2 cellular contexts compared by ENCODE assay signal in genomic region chr22:40405178-40406062, GRCh38.
TF ChIP-seq lines count a peak whose summit lies in the region.

No MANE protein-coding gene starts in this region.

TF ChIP-seq in A549, 52 proteins besides CTCF, POLR2A, EP300 and RAD21:
- TF ChIP-seq SREBF2 (IDR thresholded peaks at IDR 0.05) (no peak), POLR2AphosphoS2 (conservative IDR thresholded peaks at IDR 0.05; ENCODE audit: low read length) (0 out of 2 replicates have a peak, but pooled peaks have one; percentile 38)

TF ChIP-seq in IMR-90, 13 proteins besides CTCF, POLR2A, EP300 and RAD21:
- TF ChIP-seq MAFK (IDR thresholded peaks at IDR 0.05; ENCODE audit: low read depth, low read length) (no peak), SMC3 (IDR thresholded peaks at IDR 0.05; ENCODE audit: low read depth, low read length) (no peak), BHLHE40 (IDR thresholded peaks at IDR 0.05; ENCODE audit: low read depth, low read length) (no peak)
